In genomic region chr20:63537525-63538203, GRCh38 we compare ENCODE assay signal across 8 cellular contexts. TPM values are rescaled to one million over a fixed set of nuclear protein-coding genes. Genes with fewer than 3 reads are reported as not detected.
DNase-seq lines count a peak whose midpoint lies in the region; ATAC-seq and TF ChIP-seq lines count a peak whose summit lies in the region.

No MANE protein-coding gene starts in this region.

- no peak overlapping the region for H3K27ac ChIP-seq in HUES6 (ENCODE audit: low read depth, low read length)
- peak overlapping the region; percentile 75 for H3K27ac ChIP-seq in OCI-LY3 (ENCODE audit: low read length)
- peak overlapping the region; percentile 94 to 97 for H3K27ac ChIP-seq in esophagus (ENCODE audit: low read depth in 2 of 2, low read length in 1 of 2)

- H3K9me3 ChIP-seq in HUES6 (ENCODE audit: control insufficient read depth, insufficient read depth, low read depth, low read length) (no peaks in the 10 kb centered on the region), OCI-LY3 (ENCODE audit: insufficient read depth, low read length) (no peaks in the 10 kb centered on the region), esophagus (ENCODE audit: control insufficient read depth in 2 of 2, insufficient read depth in 1 of 2, low read depth in 1 of 2, low read length in 1 of 2) (no peaks in the 10 kb centered on the region)

- no peaks in the 10 kb centered on the region for H3K79me2 ChIP-seq in OCI-LY3 (ENCODE audit: low read length)

- H3K4me3 ChIP-seq in HUES6 (ENCODE audit: low read depth, low read length) (peak overlapping the region; percentile 55), OCI-LY3 (ENCODE audit: low read length) (peak overlapping the region; percentile 84), esophagus (ENCODE audit: low read depth in 1 of 2, low read length in 2 of 2) (peak overlapping the region; percentile 67 to 69)

- peak overlapping the region; percentile 90 for H3K4me2 ChIP-seq in OCI-LY3 (ENCODE audit: low read length)

- H3K27me3 ChIP-seq in HUES6 (ENCODE audit: control insufficient read depth, insufficient read depth, low read length) (no peaks in the 10 kb centered on the region), OCI-LY3 (ENCODE audit: low read depth, low read length) (no peaks in the 10 kb centered on the region), esophagus (ENCODE audit: control insufficient read depth in 1 of 2, insufficient read depth in 2 of 2, low read length in 2 of 2) (no peaks in the 10 kb centered on the region)

- peak; percentile 81 for TF ChIP-seq CTCF in OCI-LY3 (IDR thresholded peaks at IDR 0.05; ENCODE audit: low read depth, low read length)

- peak; percentile 94 for DNase-seq in DMS53 (lab: John Stamatoyannopoulos, UW)
- DNase-seq in activated T-cell treated with anti-CD3 and anti-CD28 coated beads for 24 hours (ENCODE audit: low read depth) = peak; percentile 92
- peak; percentile 98 for DNase-seq in myocyte (ENCODE audit: low read depth)
- peak; percentile 90 to 95 for DNase-seq in stimulated activated CD8-positive, alpha-beta memory T cell treated with anti-CD3 and anti-CD28 coated beads, Interleukin-7, amount 100 ng/mL, for 48 hours (ENCODE audit: extremely low read depth in 1 of 2, low read depth in 1 of 2)

- H4K20me1 ChIP-seq in OCI-LY3 (ENCODE audit: insufficient read depth, low read length) = no peaks in the 10 kb centered on the region

- H3K36me3 ChIP-seq in HUES6 (ENCODE audit: control insufficient read depth, insufficient read depth, low read length) = no peaks in the 10 kb centered on the region
- H3K36me3 ChIP-seq in OCI-LY3 (replicated peaks; ENCODE audit: low read depth, low read length) = no peaks in the 10 kb centered on the region
- H3K36me3 ChIP-seq in esophagus (ENCODE audit: control insufficient read depth in 2 of 2, insufficient read depth in 2 of 2, low read length in 1 of 2) = no peaks in the 10 kb centered on the region

- H3K4me1 ChIP-seq in HUES6 (ENCODE audit: control insufficient read depth, insufficient read depth, low read length) (peaks cover 7% of the 10 kb centered on the region; the same call in 1 of the 2 replicates), OCI-LY3 (ENCODE audit: low read length) (peaks cover 24% of the 10 kb centered on the region), esophagus (ENCODE audit: control insufficient read depth in 2 of 2, insufficient read depth in 2 of 2, low read length in 1 of 2) (peaks cover 0 to 42% of the 10 kb centered on the region in 2 donors)

- 0 out of 2 replicates have a peak overlapping the region, but pooled peaks have one; percentile 37 for H2AFZ ChIP-seq in OCI-LY3 (ENCODE audit: low read depth, low read length)

- ATAC-seq in GM21515 (IDR thresholded peaks at IDR 0.05; ENCODE audit: unreplicated experiment) = peak; percentile 75

- 7 to 9% methylated on average over 27 to 34 of the region's 34 CpGs for WGBS in esophagus, 2 donors

- H3K9ac ChIP-seq in HUES6 (ENCODE audit: low read length) (no peak overlapping the region), OCI-LY3 (ENCODE audit: low read length) (peak overlapping the region; percentile 81)

RNA-seq across cellular contexts. Expression of gene PTK6, which starts 0.5 kb away (rescaled TPM):
- 10 to 100 TPM; 80.1 to 81.6 TPM for polyA plus RNA-seq in esophagus
- 2.1 and 5.2 TPM in 2 replicates for total RNA-seq in myocyte
- 2.3 TPM for polyA plus RNA-seq in myocyte (2012)

RNA-seq across cellular contexts. Expression of gene SRMS, which starts 9.9 kb away (rescaled TPM):
- under 1 TPM in 1 of 2 donors, not detected in 1; 0.04 TPM for polyA plus RNA-seq in esophagus
- not detected in 2 replicates for total RNA-seq in myocyte
- 0.05 TPM for polyA plus RNA-seq in myocyte (2012)

RNA-seq across cellular contexts. Expression of gene FNDC11, which starts 16.3 kb away (rescaled TPM):
- polyA plus RNA-seq in esophagus = under 1 TPM; 0.07 to 0.26 TPM
- total RNA-seq in myocyte = 0.75 TPM in 1 of 2 replicates, not detected in the other
- 0.18 TPM for polyA plus RNA-seq in myocyte (2012)

RNA-seq across cellular contexts. Expression of gene PPDPF, which starts 17.1 kb away (rescaled TPM):
- polyA plus RNA-seq in esophagus = 1,000 to 10,000 TPM in 1 of 2 donors, 100 to 1,000 TPM in 1; 615 to 1,105 TPM
- total RNA-seq in myocyte = 230 and 275 TPM in 2 replicates
- polyA plus RNA-seq in myocyte (2012) = 377 TPM

RNA-seq across cellular contexts. Expression of gene HELZ2, which starts 36.4 kb away (rescaled TPM):
- polyA plus RNA-seq in esophagus = 1 to 10 TPM; 7.2 to 8.3 TPM
- total RNA-seq in myocyte = 15.5 and 17.9 TPM in 2 replicates
- 7.5 TPM for polyA plus RNA-seq in myocyte (2012)
